1 cellular context compared by ENCODE assay signal in the genomic region with DNA sequence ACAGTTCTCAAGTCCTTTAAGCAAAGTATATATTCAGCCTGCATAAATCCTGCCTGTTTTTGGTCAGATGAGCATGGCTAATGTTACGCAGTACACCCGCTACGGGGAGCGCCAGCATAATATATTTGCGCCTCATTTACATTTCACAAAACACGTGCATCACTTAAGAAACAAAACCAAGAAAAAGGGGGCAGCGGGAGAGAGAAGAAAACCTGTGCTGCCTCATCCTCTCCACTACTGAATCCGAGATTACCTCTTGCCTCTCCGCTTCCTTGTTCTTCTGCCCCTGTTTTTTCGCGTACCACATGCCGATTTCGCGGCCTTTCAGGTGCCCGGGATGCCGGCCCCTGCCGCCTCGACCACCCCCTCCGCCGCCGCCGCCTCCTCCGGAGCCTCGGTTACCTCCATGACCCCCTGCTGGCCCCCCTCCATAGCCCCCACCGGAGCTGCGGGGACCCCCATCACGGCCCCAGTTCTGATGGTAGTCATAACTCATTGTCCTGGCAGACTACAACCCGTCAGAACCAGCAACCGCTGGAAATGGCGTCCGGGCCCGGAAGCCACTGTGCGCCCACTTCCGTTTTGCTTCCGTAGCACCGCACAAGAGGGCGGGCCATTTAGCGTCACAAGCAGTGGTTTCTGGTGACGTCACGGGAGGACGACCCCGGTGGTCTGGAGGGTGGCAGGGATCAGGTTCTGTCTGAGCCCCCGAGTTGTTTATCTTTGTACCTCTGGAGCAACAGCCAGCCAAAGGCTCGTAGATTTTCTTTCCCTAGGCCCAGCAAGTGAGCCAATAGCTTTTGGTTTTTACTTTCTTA.
TF ChIP-seq lines count a peak whose summit lies in the region.

DHX36 (minus strand) TSS at position 567 of the 818 bp plus-strand sequence; CDS start at position 496, 71 bp downstream.

TF ChIP-seq in HepG2, 621 proteins besides CTCF, POLR2A, EP300 and RAD21 (continued from another document and continues in another):
- TF ChIP-seq ELK4 (CRISPR knock-in tag; IDR thresholded peaks at IDR 0.05; ENCODE audit: borderline replicate concordance) = no peak
- no peak for TF ChIP-seq BCL3 (CRISPR knock-in tag; IDR thresholded peaks at IDR 0.05)
- TF ChIP-seq FOXJ3 (CRISPR knock-in tag; IDR thresholded peaks at IDR 0.05; ENCODE audit: borderline replicate concordance) = no peak
- no peak for TF ChIP-seq ZSCAN30 (CRISPR knock-in tag; IDR thresholded peaks at IDR 0.05)
- no peak for TF ChIP-seq ZBTB49 (CRISPR knock-in tag; IDR thresholded peaks at IDR 0.05; ENCODE audit: borderline replicate concordance)
- TF ChIP-seq MAFK (conservative IDR thresholded peaks at IDR 0.05 in 1 of 2, IDR thresholded peaks at IDR 0.05 in 1 of 2; ENCODE audit: low read length in 2 of 2) = no peak
- TF ChIP-seq CHD2 (IDR thresholded peaks at IDR 0.05; ENCODE audit: low read depth, low read length) = no peak
- peak; percentile 60; the same call in 1 of the 2 replicates for TF ChIP-seq ELF4 (CRISPR knock-in tag; IDR thresholded peaks at IDR 0.05; ENCODE audit: borderline replicate concordance)
- peak; percentile 27; the same call in 1 of the 2 replicates for TF ChIP-seq ZNF792 (CRISPR knock-in tag; IDR thresholded peaks at IDR 0.05)
- no peak for TF ChIP-seq TBP (CRISPR knock-in tag; IDR thresholded peaks at IDR 0.05)
- no peak for TF ChIP-seq HES4 (CRISPR knock-in tag; IDR thresholded peaks at IDR 0.05; ENCODE audit: borderline replicate concordance)
- peak; percentile 67; the same call in 1 of the 2 replicates for TF ChIP-seq ZNF225 (CRISPR knock-in tag; IDR thresholded peaks at IDR 0.05)
- TF ChIP-seq, protein P1, sequence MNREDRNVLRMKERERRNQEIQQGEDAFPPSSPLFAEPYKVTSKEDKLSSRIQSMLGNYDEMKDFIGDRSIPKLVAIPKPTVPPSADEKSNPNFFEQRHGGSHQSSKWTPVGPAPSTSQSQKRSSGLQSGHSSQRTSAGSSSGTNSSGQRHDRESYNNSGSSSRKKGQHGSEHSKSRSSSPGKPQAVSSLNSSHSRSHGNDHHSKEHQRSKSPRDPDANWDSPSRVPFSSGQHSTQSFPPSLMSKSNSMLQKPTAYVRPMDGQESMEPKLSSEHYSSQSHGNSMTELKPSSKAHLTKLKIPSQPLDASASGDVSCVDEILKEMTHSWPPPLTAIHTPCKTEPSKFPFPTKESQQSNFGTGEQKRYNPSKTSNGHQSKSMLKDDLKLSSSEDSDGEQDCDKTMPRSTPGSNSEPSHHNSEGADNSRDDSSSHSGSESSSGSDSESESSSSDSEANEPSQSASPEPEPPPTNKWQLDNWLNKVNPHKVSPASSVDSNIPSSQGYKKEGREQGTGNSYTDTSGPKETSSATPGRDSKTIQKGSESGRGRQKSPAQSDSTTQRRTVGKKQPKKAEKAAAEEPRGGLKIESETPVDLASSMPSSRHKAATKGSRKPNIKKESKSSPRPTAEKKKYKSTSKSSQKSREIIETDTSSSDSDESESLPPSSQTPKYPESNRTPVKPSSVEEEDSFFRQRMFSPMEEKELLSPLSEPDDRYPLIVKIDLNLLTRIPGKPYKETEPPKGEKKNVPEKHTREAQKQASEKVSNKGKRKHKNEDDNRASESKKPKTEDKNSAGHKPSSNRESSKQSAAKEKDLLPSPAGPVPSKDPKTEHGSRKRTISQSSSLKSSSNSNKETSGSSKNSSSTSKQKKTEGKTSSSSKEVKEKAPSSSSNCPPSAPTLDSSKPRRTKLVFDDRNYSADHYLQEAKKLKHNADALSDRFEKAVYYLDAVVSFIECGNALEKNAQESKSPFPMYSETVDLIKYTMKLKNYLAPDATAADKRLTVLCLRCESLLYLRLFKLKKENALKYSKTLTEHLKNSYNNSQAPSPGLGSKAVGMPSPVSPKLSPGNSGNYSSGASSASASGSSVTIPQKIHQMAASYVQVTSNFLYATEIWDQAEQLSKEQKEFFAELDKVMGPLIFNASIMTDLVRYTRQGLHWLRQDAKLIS (CRISPR knock-in tag; IDR thresholded peaks at IDR 0.05) = no peak
- no peak for TF ChIP-seq ZBTB14 (CRISPR knock-in tag; IDR thresholded peaks at IDR 0.05)
- TF ChIP-seq ZNF720 (CRISPR knock-in tag; IDR thresholded peaks at IDR 0.05) = no peak
- TF ChIP-seq ZNF556 (CRISPR knock-in tag; IDR thresholded peaks at IDR 0.05; ENCODE audit: borderline replicate concordance) = peak; percentile 67; the same call in 1 of the 2 replicates
- no peak for TF ChIP-seq ZC3H13 (CRISPR knock-in tag; IDR thresholded peaks at IDR 0.05)
- TF ChIP-seq GZF1 (CRISPR knock-in tag; IDR thresholded peaks at IDR 0.05) = no peak
- TF ChIP-seq, protein P2, sequence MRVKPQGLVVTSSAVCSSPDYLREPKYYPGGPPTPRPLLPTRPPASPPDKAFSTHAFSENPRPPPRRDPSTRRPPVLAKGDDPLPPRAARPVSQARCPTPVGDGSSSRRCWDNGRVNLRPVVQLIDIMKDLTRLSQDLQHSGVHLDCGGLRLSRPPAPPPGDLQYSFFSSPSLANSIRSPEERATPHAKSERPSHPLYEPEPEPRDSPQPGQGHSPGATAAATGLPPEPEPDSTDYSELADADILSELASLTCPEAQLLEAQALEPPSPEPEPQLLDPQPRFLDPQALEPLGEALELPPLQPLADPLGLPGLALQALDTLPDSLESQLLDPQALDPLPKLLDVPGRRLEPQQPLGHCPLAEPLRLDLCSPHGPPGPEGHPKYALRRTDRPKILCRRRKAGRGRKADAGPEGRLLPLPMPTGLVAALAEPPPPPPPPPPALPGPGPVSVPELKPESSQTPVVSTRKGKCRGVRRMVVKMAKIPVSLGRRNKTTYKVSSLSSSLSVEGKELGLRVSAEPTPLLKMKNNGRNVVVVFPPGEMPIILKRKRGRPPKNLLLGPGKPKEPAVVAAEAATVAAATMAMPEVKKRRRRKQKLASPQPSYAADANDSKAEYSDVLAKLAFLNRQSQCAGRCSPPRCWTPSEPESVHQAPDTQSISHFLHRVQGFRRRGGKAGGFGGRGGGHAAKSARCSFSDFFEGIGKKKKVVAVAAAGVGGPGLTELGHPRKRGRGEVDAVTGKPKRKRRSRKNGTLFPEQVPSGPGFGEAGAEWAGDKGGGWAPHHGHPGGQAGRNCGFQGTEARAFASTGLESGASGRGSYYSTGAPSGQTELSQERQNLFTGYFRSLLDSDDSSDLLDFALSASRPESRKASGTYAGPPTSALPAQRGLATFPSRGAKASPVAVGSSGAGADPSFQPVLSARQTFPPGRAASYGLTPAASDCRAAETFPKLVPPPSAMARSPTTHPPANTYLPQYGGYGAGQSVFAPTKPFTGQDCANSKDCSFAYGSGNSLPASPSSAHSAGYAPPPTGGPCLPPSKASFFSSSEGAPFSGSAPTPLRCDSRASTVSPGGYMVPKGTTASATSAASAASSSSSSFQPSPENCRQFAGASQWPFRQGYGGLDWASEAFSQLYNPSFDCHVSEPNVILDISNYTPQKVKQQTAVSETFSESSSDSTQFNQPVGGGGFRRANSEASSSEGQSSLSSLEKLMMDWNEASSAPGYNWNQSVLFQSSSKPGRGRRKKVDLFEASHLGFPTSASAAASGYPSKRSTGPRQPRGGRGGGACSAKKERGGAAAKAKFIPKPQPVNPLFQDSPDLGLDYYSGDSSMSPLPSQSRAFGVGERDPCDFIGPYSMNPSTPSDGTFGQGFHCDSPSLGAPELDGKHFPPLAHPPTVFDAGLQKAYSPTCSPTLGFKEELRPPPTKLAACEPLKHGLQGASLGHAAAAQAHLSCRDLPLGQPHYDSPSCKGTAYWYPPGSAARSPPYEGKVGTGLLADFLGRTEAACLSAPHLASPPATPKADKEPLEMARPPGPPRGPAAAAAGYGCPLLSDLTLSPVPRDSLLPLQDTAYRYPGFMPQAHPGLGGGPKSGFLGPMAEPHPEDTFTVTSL (CRISPR knock-in tag; IDR thresholded peaks at IDR 0.05; ENCODE audit: borderline replicate concordance) = no peak
- TF ChIP-seq RFXANK (CRISPR knock-in tag; IDR thresholded peaks at IDR 0.05) = 0 out of 2 replicates have a peak, but pooled peaks have one; percentile 49
- TF ChIP-seq PAXIP1 (CRISPR knock-in tag; conservative IDR thresholded peaks at IDR 0.05) = no peak; the same call in 1 of the 2 replicates
- TF ChIP-seq HCFC1 (IDR thresholded peaks at IDR 0.05; ENCODE audit: low read depth, low read length) = no peak
- TF ChIP-seq, protein P3, sequence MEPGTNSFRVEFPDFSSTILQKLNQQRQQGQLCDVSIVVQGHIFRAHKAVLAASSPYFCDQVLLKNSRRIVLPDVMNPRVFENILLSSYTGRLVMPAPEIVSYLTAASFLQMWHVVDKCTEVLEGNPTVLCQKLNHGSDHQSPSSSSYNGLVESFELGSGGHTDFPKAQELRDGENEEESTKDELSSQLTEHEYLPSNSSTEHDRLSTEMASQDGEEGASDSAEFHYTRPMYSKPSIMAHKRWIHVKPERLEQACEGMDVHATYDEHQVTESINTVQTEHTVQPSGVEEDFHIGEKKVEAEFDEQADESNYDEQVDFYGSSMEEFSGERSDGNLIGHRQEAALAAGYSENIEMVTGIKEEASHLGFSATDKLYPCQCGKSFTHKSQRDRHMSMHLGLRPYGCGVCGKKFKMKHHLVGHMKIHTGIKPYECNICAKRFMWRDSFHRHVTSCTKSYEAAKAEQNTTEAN (CRISPR knock-in tag; conservative IDR thresholded peaks at IDR 0.05) = no peak
- no peak for TF ChIP-seq AGO2 (optimal IDR thresholded peaks at IDR 0.05; ENCODE audit: low read depth, low read length)
- no peak for TF ChIP-seq DNMT3B (CRISPR knock-in tag; conservative IDR thresholded peaks at IDR 0.05)
